In genomic region chr13:50908371-50908770, GRCh38 we compare ENCODE assay signal across 2 cellular contexts.
TF ChIP-seq lines count a peak whose summit lies in the region.

No MANE protein-coding gene starts in this region.

TF ChIP-seq in WTC11, 78 proteins besides CTCF, POLR2A, EP300 and RAD21:
- TF ChIP-seq, protein P1, sequence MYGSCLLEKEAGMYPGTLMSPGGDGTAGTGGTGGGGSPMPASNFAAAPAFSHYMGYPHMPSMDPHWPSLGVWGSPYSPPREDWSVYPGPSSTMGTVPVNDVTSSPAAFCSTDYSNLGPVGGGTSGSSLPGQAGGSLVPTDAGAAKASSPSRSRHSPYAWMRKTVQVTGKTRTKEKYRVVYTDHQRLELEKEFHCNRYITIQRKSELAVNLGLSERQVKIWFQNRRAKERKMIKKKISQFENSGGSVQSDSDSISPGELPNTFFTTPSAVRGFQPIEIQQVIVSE (CRISPR knock-in tag; IDR thresholded peaks at IDR 0.05; ENCODE audit: borderline replicate concordance) = no peak
- no peak for TF ChIP-seq MYBL2 (CRISPR knock-in tag; IDR thresholded peaks at IDR 0.05)

TF ChIP-seq in HepG2, 621 proteins besides CTCF, POLR2A, EP300 and RAD21:
- TF ChIP-seq ARNT2 (CRISPR knock-in tag; IDR thresholded peaks at IDR 0.05; ENCODE audit: low read depth) (no peak), HES4 (CRISPR knock-in tag; IDR thresholded peaks at IDR 0.05; ENCODE audit: borderline replicate concordance) (no peak), ZNF17 (CRISPR knock-in tag; IDR thresholded peaks at IDR 0.05) (no peak)
